Comparison of ENCODE assay signal across 1 cellular context in genomic region chr10:103916254-103916653, GRCh38.
TF ChIP-seq lines count a peak whose summit lies in the region.

No MANE protein-coding gene starts in this region.

TF ChIP-seq in GM12878, 131 proteins besides CTCF, POLR2A, EP300 and RAD21:
- 0 out of 2 replicates have a peak, but pooled peaks have one; percentile 6 for TF ChIP-seq DPF2 (IDR thresholded peaks at IDR 0.05)
- no peak for TF ChIP-seq POLR2AphosphoS5 (IDR thresholded peaks at IDR 0.05; ENCODE audit: low read length)
